Comparison of ENCODE assay signal across 8 cellular contexts in the genomic region with DNA sequence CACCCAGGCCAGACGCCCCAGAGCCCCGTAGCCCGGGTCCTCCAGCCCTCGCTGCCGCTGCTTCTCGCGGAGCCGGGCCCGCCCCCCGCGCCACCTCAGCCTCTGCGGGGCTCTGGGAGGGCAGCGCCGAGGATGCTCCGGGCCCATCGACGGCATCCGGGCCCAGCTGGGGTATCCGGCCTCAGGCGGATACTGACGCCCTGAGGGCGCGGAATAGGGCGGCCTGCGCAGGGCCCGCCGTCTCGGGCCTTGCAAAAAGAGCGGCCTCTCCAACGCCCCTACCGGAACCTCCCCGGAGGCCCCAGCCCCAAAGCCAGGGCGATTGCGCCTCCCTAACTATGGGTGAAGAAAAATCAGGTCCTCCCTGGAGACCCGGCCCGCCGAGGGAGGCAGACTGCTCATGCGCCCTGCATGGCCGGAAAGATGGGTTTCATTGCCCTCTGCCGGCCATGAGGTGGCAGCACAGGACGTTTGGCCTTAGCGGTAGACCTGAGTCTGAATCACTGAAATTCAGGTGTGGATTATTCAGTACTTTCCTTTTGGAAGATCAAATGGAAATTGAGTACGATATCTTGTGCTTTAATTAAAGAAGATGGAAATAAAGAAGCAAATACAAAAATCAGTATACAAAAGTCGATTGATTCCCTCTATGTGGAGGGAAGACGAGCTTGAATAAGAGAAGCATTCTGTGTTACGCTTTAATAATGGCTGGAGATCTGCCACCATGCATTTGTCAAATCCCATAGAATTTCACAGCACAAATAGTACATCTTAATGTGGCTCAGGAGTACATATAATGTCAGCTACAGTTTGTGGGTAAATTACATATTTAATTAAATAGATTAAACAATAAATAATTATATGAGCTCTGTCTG. TPM values are rescaled to one million over a fixed set of nuclear protein-coding genes. Genes with fewer than 3 reads are reported as not detected.
DNase-seq lines count a peak whose midpoint lies in the region; ATAC-seq and TF ChIP-seq lines count a peak whose summit lies in the region.
"Not testable (repeated sequence)": the region's sequence is repeated elsewhere in the genome, so short reads cannot be mapped to it uniquely, and the experiment has no call there.

No MANE protein-coding gene starts in this region.

- H3K9me3 Mint-ChIP-seq in activated T-cell treated with anti-CD3 and anti-CD28 coated beads, Interleukin-2, amount 50 U/mL, for 72 hours; endodermal cell: not testable (repeated sequence)

- not testable (repeated sequence) for H3K27ac ChIP-seq in endodermal cell (ENCODE audit: low read depth, low read length); liver (ENCODE audit: low read depth in 1 of 2, low read length in 2 of 2)
- peak overlapping the region in 1 of 2 donors; percentile 82 for H3K27ac ChIP-seq in aorta (ENCODE audit: low read depth in 1 of 2, low read length in 2 of 2)

- peaks cover 11% of the 10 kb centered on the region for H3K4me1 Mint-ChIP-seq in activated T-cell treated with anti-CD3 and anti-CD28 coated beads, Interleukin-2, amount 50 U/mL, for 72 hours (ENCODE audit: low read depth)
- H3K4me1 Mint-ChIP-seq in endodermal cell: not testable (repeated sequence)

- DNase-seq in GM12864 (ENCODE audit: low read depth): not testable (repeated sequence)
- peak; percentile 80 for DNase-seq in NCI-H1092 (lab: John Stamatoyannopoulos, UW)
- DNase-seq in SK-MEL-5 (ENCODE audit: low read depth, low spot score): peak; percentile 92
- DNase-seq in activated T-cell treated with anti-CD3 and anti-CD28 coated beads, Interleukin-2, amount 50 U/mL, for 72 hours: peak; percentile 79 to 86
- DNase-seq in endodermal cell: peak; percentile 95
- DNase-seq in smooth muscle cell of the brain vasculature (ENCODE audit: low read depth, low spot score): peak; percentile 23
- DNase-seq in aorta: peak; percentile 85 to 92

- peak; percentile 90 to 95 for ATAC-seq in activated T-cell treated with anti-CD3 and anti-CD28 coated beads, Interleukin-2, amount 50 U/mL, for 72 hours (replicated peaks in 1 of 2)
- ATAC-seq in aorta (ENCODE audit: low FRiP score): not testable (repeated sequence)

- H3K4me3 Mint-ChIP-seq in activated T-cell treated with anti-CD3 and anti-CD28 coated beads, Interleukin-2, amount 50 U/mL, for 72 hours: peak overlapping the region; percentile 79 to 83
- peak overlapping the region; percentile 49 for H3K4me3 Mint-ChIP-seq in endodermal cell

- in situ Hi-C loops in SK-MEL-5 (cut with HindIII; ENCODE audit: low pct_unique_long_range_greater_than_20kb, low sequenced_read_pairs): not testable (repeated sequence)

- not testable (repeated sequence) for H3K9ac ChIP-seq in endodermal cell (ENCODE audit: extremely low read depth, low read length, poor library complexity, severe bottlenecking); liver (ENCODE audit: low read depth in 1 of 2, low read length in 2 of 2)

- H3K9me3 ChIP-seq in endodermal cell (ENCODE audit: control insufficient read depth, low read length); liver (ENCODE audit: control insufficient read depth in 4 of 4, low read length in 3 of 4); aorta (ENCODE audit: control insufficient read depth, low read length): not testable (repeated sequence)

- not testable (repeated sequence) for H3K36me3 Mint-ChIP-seq in activated T-cell treated with anti-CD3 and anti-CD28 coated beads, Interleukin-2, amount 50 U/mL, for 72 hours (ENCODE audit: insufficient read depth in 2 of 2); endodermal cell (ENCODE audit: low read depth)

- 7 to 11% methylated on average over 9 to 38 of the region's 46 CpGs for WGBS in endodermal cell (ENCODE audit: insufficient coverage in 1 of 2, insufficient read length in 1 of 2), 2 experiments
- 5% methylated on average over 46 of the region's 46 CpGs for WGBS in liver
- 5 to 6% methylated on average over 38 to 46 of the region's 46 CpGs for WGBS in aorta, 2 donors

- H3K27me3 ChIP-seq in endodermal cell (ENCODE audit: control insufficient read depth, insufficient read depth, low read length, poor library complexity, severe bottlenecking); liver (ENCODE audit: control insufficient read depth in 4 of 4, insufficient read depth in 4 of 4, low read length in 3 of 4); aorta (ENCODE audit: control insufficient read depth in 1 of 2, insufficient read depth in 2 of 2, low read length in 1 of 2): not testable (repeated sequence)

- not testable (repeated sequence) for H3K27me3 Mint-ChIP-seq in activated T-cell treated with anti-CD3 and anti-CD28 coated beads, Interleukin-2, amount 50 U/mL, for 72 hours (ENCODE audit: low read depth); endodermal cell (ENCODE audit: insufficient read depth)

- not testable (repeated sequence) for H3K36me3 ChIP-seq in endodermal cell (ENCODE audit: control insufficient read depth, insufficient read depth, low read length); liver (ENCODE audit: control insufficient read depth in 4 of 4, insufficient read depth in 3 of 4, low read depth in 1 of 4, low read length in 3 of 4); aorta (ENCODE audit: control insufficient read depth in 1 of 2, insufficient read depth in 2 of 2, low read length in 1 of 2)

- TF ChIP-seq CTCF in GM12864 (IDR thresholded peaks at IDR 0.05; ENCODE audit: low read depth, low read length, missing control alignments): peak; percentile 72
- TF ChIP-seq CTCF in endodermal cell (conservative IDR thresholded peaks at IDR 0.05): peak; percentile 71
- peak; percentile 71 for TF ChIP-seq CTCF in liver (IDR thresholded peaks at IDR 0.05; ENCODE audit: low read depth, low read length, missing input control)

- intact Hi-C loops in aorta (cut with DNase I): not testable (repeated sequence)

- H3K4me1 ChIP-seq in endodermal cell (ENCODE audit: control insufficient read depth, insufficient read depth, low read length); liver (ENCODE audit: control insufficient read depth in 4 of 4, insufficient read depth in 4 of 4, low read length in 3 of 4); aorta (ENCODE audit: control insufficient read depth in 1 of 2, insufficient read depth in 2 of 2, low read length in 2 of 2): not testable (repeated sequence)

- peak; percentile 71 to 78 for TF ChIP-seq RAD21 in liver (IDR thresholded peaks at IDR 0.05)

- not testable (repeated sequence) for H3K27ac Mint-ChIP-seq in activated T-cell treated with anti-CD3 and anti-CD28 coated beads, Interleukin-2, amount 50 U/mL, for 72 hours; endodermal cell

- H3K4me3 ChIP-seq in GM12864 (ENCODE audit: low read depth, low read length) (peak overlapping the region; percentile 58), liver (ENCODE audit: low read depth in 1 of 3, low read length in 3 of 3) (peak overlapping the region in 2 of 3 donors; percentile 45 to 50), aorta (ENCODE audit: low read length in 2 of 2) (peak overlapping the region in 1 of 2 donors; percentile 61)
- not testable (repeated sequence) for H3K4me3 ChIP-seq in endodermal cell (ENCODE audit: low read length)

RNA-seq across cellular contexts. Expression of gene DEFB108B, which starts 19.3 kb away (rescaled TPM):
- total RNA-seq in SK-MEL-5 (2014; rRNA removed; shearing (Covaris generic)): not detected in 2 replicates
- not detected in 2 replicates for polyA plus RNA-seq in SK-MEL-5 (2015; cell fraction: cytosol; rRNA removed)
- polyA plus RNA-seq in SK-MEL-5 (2015; cell fraction: nucleus; rRNA removed): not detected in 2 replicates
- total RNA-seq in activated T-cell treated with anti-CD3 and anti-CD28 coated beads, Interleukin-2, amount 50 U/mL, for 72 hours: not detected
- total RNA-seq in endodermal cell (not detected), liver (not detected), aorta (not detected)
- polyA plus RNA-seq in endodermal cell (2013, experiment 1 of 2): not detected
- polyA plus RNA-seq in endodermal cell (2013, experiment 2 of 2): not detected
- polyA plus RNA-seq in liver (not detected), aorta (not detected)
